8 cellular contexts compared by ENCODE assay signal in genomic region chr7:139682136-139683013, GRCh38.
DNase-seq lines count a peak whose midpoint lies in the region; ATAC-seq and TF ChIP-seq lines count a peak whose summit lies in the region.

No MANE protein-coding gene starts in this region.

- 69% methylated on average over 9 of the region's 9 CpGs for WGBS in smooth muscle cell (ENCODE audit: low lambda C conversion rate)

- peak overlapping the region; percentile 81 for H3K9ac ChIP-seq in smooth muscle cell (ENCODE audit: low read depth)

- no peak overlapping the region for H2AFZ ChIP-seq in smooth muscle cell (ENCODE audit: low read depth)

- peaks cover 10% of the 10 kb centered on the region for H4K20me1 ChIP-seq in smooth muscle cell (ENCODE audit: low read depth)

- peak overlapping the region; percentile 99 for H3K27ac ChIP-seq in smooth muscle cell (ENCODE audit: low read depth)

- intact Hi-C loops in sciatic nerve (cut with DNase I): no loop called here

- H3K4me3 ChIP-seq in AG10803 (ENCODE audit: low read length) (no peak overlapping the region), smooth muscle cell (no peak overlapping the region)

- H3K4me2 ChIP-seq in smooth muscle cell: peak overlapping the region; percentile 37

- TF ChIP-seq CTCF in AG10803 (conservative IDR thresholded peaks at IDR 0.05; ENCODE audit: low read length) (no peak), smooth muscle cell (IDR thresholded peaks at IDR 0.05; ENCODE audit: borderline replicate concordance, insufficient read depth, poor library complexity, severe bottlenecking) (no peak)

- H3F3A ChIP-seq in smooth muscle cell (ENCODE audit: low read depth): peaks cover 33% of the 10 kb centered on the region

- H3K27me3 ChIP-seq in smooth muscle cell (ENCODE audit: low read depth): no peaks in the 10 kb centered on the region

- DNase-seq in AG10803 (ENCODE audit: low read depth) (peak; percentile 70), T1000 (lab: John Stamatoyannopoulos, UW) (peak; percentile 63), fibroblast of gingiva (ENCODE audit: low read depth) (peak; percentile 76), smooth muscle cell (lab: John Stamatoyannopoulos, UW; ENCODE audit: unreplicated experiment) (no peak), NCI-H446 treated with DMSO at 0.1 percent for 48 hours (lab: John Stamatoyannopoulos, UW) (no peak), NCI-H187 (lab: John Stamatoyannopoulos, UW) (no peak), sciatic nerve (ENCODE audit: low spot score) (no peak)

- peaks cover 6% of the 10 kb centered on the region for H3K79me2 ChIP-seq in smooth muscle cell (ENCODE audit: low read depth)

- H3K36me3 ChIP-seq in smooth muscle cell (ENCODE audit: low read depth): no peaks in the 10 kb centered on the region

- H3K9me3 ChIP-seq in smooth muscle cell (replicated peaks; ENCODE audit: low read depth): no peaks in the 10 kb centered on the region

- peak; percentile 42 for ATAC-seq in GM21367 (IDR thresholded peaks at IDR 0.05; ENCODE audit: unreplicated experiment)
- no peak for ATAC-seq in sciatic nerve

- peaks cover 33% of the 10 kb centered on the region for H3K4me1 ChIP-seq in smooth muscle cell (ENCODE audit: low read depth)

Comparison
In these comparisons a context has a peak if more than half of its experiments do, and no peak if none do; other contexts are left out.
1. DNase-seq: peak in AG10803 (single experiment), T1000 (single experiment) and fibroblast of gingiva (single experiment); none in smooth muscle cell (single experiment), NCI-H446 treated with DMSO at 0.1 percent for 48 hours (single experiment), NCI-H187 (0 of 2) and sciatic nerve (single experiment).